Comparison of ENCODE assay signal across 13 cellular contexts in genomic region chr5:40991168-40991980, GRCh38.
DNase-seq lines count a peak whose midpoint lies in the region; ATAC-seq and TF ChIP-seq lines count a peak whose summit lies in the region.
"Had no signal": no experiment of that assay in that cellular context is flagged by ENCODE, and none has a peak within 500 bp of the region (broad histone marks: within the 10 kb centered on the region; RNA-seq: fewer than 3 reads in every experiment).

No MANE protein-coding gene starts in this region.

- TF ChIP-seq POLR2A in gastrocnemius medialis (IDR thresholded peaks at IDR 0.05) = no peak

- peak; percentile 82 for DNase-seq in EH (ENCODE audit: low read depth)
- DNase-seq in caudate nucleus (lab: John Stamatoyannopoulos, UW) = peak in 6 of 61 donors; percentile 0 to 35 (median 2)
- peak; percentile 85 for DNase-seq in iris pigment epithelial cell (ENCODE audit: low read depth)
- DNase-seq in gastrocnemius medialis = peak; percentile 34 to 53
- no peak for DNase-seq in NCI-H1092 (lab: John Stamatoyannopoulos, UW)
- DNase-seq in DMS53 (lab: John Stamatoyannopoulos, UW) = no peak
- DNase-seq in activated T-cell treated with anti-CD3 and anti-CD28 coated beads, Interleukin-2, amount 50 U/mL, for 24 hours = no peak
- no peak for DNase-seq in glomerular visceral epithelial cell (ENCODE audit: extremely low spot score)
- DNase-seq: erythroblast; NCI-H146; stimulated activated naive CD4-positive, alpha-beta T cell had no signal

- H3K4me3 ChIP-seq in gastrocnemius medialis = no peak overlapping the region
- H3K4me3 ChIP-seq: BLaER1 had no signal

- no peak for TF ChIP-seq CTCF in gastrocnemius medialis (IDR thresholded peaks at IDR 0.05 in 4 of 5, conservative IDR thresholded peaks at IDR 0.05 in 1 of 5)

- intact Hi-C loops in gastrocnemius medialis (cut with DNase I; ENCODE audit: low total_unique reads) = loop anchor here (5.0 to 10.0 kb wide), 2 partner anchors 84 to 203 kb away; partner anchors contain the start of gene C7

- peaks cover 0 to 10% of the 10 kb centered on the region in 2 donors for H3K4me1 ChIP-seq in gastrocnemius medialis
- H3K4me1 ChIP-seq: BLaER1 had no signal

- H3K9me3 ChIP-seq in gastrocnemius medialis = no peaks in the 10 kb centered on the region
- H3K9me3 ChIP-seq: neutrophil had no signal

- no peaks in the 10 kb centered on the region for H3K4me1 Mint-ChIP-seq in activated T-cell treated with anti-CD3 and anti-CD28 coated beads, Interleukin-2, amount 50 U/mL, for 24 hours (ENCODE audit: low read depth)

- in situ Hi-C loops in gastrocnemius medialis (cut with MboI; ENCODE audit: low sequenced_read_pairs in 4 of 4) = no loop called here

- H3K4me3 Mint-ChIP-seq in activated T-cell treated with anti-CD3 and anti-CD28 coated beads, Interleukin-2, amount 50 U/mL, for 24 hours = no peak overlapping the region

- H3K27ac ChIP-seq in caudate nucleus (ENCODE audit: low read depth, low read length) = peak overlapping the region; percentile 78
- H3K27ac ChIP-seq in gastrocnemius medialis = peak overlapping the region; percentile 51 to 72 (median 68)
- H3K27ac ChIP-seq: BLaER1, neutrophil had no signal

- H3K36me3 ChIP-seq in gastrocnemius medialis = no peaks in the 10 kb centered on the region
- H3K36me3 ChIP-seq: BLaER1, neutrophil had no signal

- H3K9me3 Mint-ChIP-seq in activated T-cell treated with anti-CD3 and anti-CD28 coated beads, Interleukin-2, amount 50 U/mL, for 24 hours = peaks cover 2% of the 10 kb centered on the region

- no peak overlapping the region for H3K27ac Mint-ChIP-seq in activated T-cell treated with anti-CD3 and anti-CD28 coated beads, Interleukin-2, amount 50 U/mL, for 24 hours

- no peaks in the 10 kb centered on the region for H3K27me3 ChIP-seq in gastrocnemius medialis
- H3K27me3 ChIP-seq: BLaER1, neutrophil had no signal

- no peaks in the 10 kb centered on the region for H3K36me3 Mint-ChIP-seq in activated T-cell treated with anti-CD3 and anti-CD28 coated beads, Interleukin-2, amount 50 U/mL, for 24 hours (ENCODE audit: low read depth)

- no peaks in the 10 kb centered on the region for H3K27me3 Mint-ChIP-seq in activated T-cell treated with anti-CD3 and anti-CD28 coated beads, Interleukin-2, amount 50 U/mL, for 24 hours

- ATAC-seq in gastrocnemius medialis = peak; percentile 89 to 95

Comparison
In these comparisons a context has a peak if more than half of its experiments do, and no peak if none do; other contexts are left out.
1. DNase-seq: peak in EH (single experiment), iris pigment epithelial cell (single experiment) and gastrocnemius medialis (2 of 2); none in NCI-H1092 (single experiment), DMS53 (single experiment), activated T-cell treated with anti-CD3 and anti-CD28 coated beads, Interleukin-2, amount 50 U/mL, for 24 hours (single experiment) and glomerular visceral epithelial cell (single experiment).